Comparison of ENCODE assay signal across 8 cellular contexts in genomic region chrX:30971761-30972603, GRCh38.
DNase-seq lines count a peak whose midpoint lies in the region; ATAC-seq, FAIRE-seq and TF ChIP-seq lines count a peak whose summit lies in the region.

No MANE protein-coding gene starts in this region.

- FAIRE-seq in RCC 7860 (lab: Jason Lieb, UNC), result no peak

- peak; percentile 95 for ATAC-seq in HG03565 (IDR thresholded peaks at IDR 0.05; ENCODE audit: unreplicated experiment)

- peak; percentile 39 for TF ChIP-seq CTCF in GM20000 (IDR thresholded peaks at IDR 0.05; ENCODE audit: extremely low read depth, missing control alignments)

- in situ Hi-C loops in G401 (cut with HindIII; ENCODE audit: low sequenced_read_pairs), result no loop called here
- in situ Hi-C loops in T47D (cut with HindIII; ENCODE audit: low pct_unique_long_range_greater_than_20kb, low sequenced_read_pairs), result no loop called here

- DNase-seq in G401 (ENCODE audit: low spot score) (peak; percentile 29), GM20000 (ENCODE audit: low spot score) (peak; percentile 18), RCC 7860 (ENCODE audit: low spot score) (peak; percentile 13), T47D (ENCODE audit: low read depth in 1 of 2, low spot score in 1 of 2) (peak; percentile 20 to 67), islet precursor cell (peak; percentile 60)
- peak; percentile 28 for DNase-seq in stimulated activated CD8-positive, alpha-beta memory T cell treated with anti-CD3 and anti-CD28 coated beads, Interleukin-4, amount 100 ng/mL, for 48 hours
- DNase-seq in NK-92 treated with Interleukin-12 subunit alpha and Interleukin-12 subunit beta, amount 100 ng/mL, for 24 hours (lab: John Stamatoyannopoulos, UW), result no peak
